In the genomic region with DNA sequence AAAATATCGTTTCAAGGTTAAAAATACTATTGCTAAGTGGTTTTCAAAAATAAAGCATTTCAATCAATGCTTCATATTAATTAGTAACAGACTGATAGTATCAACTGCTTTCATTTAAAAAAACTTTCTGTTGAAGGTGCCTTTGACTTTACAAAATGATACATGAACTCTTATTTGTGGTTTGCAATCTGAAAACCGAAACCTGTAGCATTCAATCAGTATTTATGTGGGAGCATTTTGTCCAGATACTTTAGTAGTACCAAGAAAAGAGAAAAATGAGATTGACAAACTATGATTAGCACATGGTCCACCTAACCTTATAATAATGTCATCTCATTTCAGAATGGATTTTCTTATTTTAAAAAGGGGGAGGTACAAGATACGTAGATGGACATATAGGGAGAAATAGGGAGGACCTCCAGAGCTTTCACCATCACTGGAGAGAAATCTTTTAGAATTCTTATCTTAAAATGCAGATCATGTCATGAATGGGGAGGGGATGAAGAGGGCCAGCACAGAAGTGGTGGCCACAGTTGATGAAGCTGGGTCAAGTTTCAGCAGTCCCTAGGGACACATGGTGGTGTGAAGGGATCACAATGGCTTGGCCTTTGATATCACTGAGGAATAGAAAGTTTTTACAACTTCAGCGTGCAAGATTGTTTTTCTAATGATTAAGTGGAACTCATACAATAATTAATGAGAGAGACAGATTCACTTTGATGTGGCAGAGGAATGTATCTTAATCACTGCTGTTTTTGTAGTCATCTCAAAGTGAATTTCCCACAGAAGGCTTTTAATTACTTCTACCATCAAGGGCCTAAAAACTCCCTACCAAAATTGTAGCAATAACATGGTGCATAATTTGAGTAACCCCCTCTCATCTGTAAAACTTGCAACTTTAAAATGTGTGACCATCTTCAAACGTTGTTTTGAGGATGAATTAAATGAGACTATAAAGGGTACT, we compare ENCODE assay signal across 28 cellular contexts.
"Had no signal": no experiment of that assay in that cellular context is flagged by ENCODE, and none has a peak within 500 bp of the region (broad histone marks: within the 10 kb centered on the region; RNA-seq: fewer than 3 reads in every experiment).

No MANE protein-coding gene starts in this region.

- H3K9me3 ChIP-seq: SJSA1 had no signal

- ATAC-seq: activated CD8-positive, alpha-beta memory T cell treated with anti-CD3 and anti-CD28 coated beads, Interleukin-2, amount 10 ng/mL, durations not matched to agents 7 days and 5 days; activated T-cell treated with anti-CD3 and anti-CD28 coated beads, Interleukin-2, amount 50 U/mL, for 4 hours; activated T-helper 17 cell treated with anti-CD3 and anti-CD28 coated beads, Interleukin-2, amount 50 U/mL, for 72 hours; T-helper 17 cell; WTC11 had no signal

- H3K4me3 ChIP-seq: SJSA1 had no signal

- H3K27me3 ChIP-seq: SJSA1 had no signal

- H3K27ac ChIP-seq: SJSA1 had no signal

- DNase-seq: activated CD4-positive, alpha-beta T cell treated with anti-CD3 and anti-CD28 coated beads for 1 hour; activated CD4-positive, alpha-beta T cell treated with anti-CD3 and anti-CD28 coated beads, Interleukin-2, amount 10 ng/mL, durations not matched to agents 24 days and 14 days; activated CD4-positive, alpha-beta T cell treated with anti-CD3 and anti-CD28 coated beads, Interleukin-2, amount 50 U/mL, for 48 hours; activated CD8-positive, alpha-beta memory T cell treated with anti-CD3 and anti-CD28 coated beads, Interleukin-2, amount 10 ng/mL, durations not matched to agents 7 days and 5 days; activated gamma-delta T cell treated with Interleukin-2 at 50 U/mL for 16 hours; activated naive CD4-positive, alpha-beta T cell treated with anti-CD3 and anti-CD28 coated beads, Interleukin-2, amount 10 ng/mL, durations not matched to agents 7 days and 5 days; activated naive CD8-positive, alpha-beta T cell treated with anti-CD3 and anti-CD28 coated beads for 36 hours; activated T-cell treated with anti-CD3 and anti-CD28 coated beads, Interleukin-2, amount 50 U/mL, for 4 hours; cerebellar nuclear complex; Kasumi-1; NCI-H1048; NCI-H146; NCI-H187 treated with DMSO at 0.1 percent for 48 hours; NCI-H2081 treated with DMSO at 0.1 percent for 48 hours; NCI-H2171; NCI-H2227 treated with DMSO at 0.1 percent for 48 hours; NCI-H446 treated with DMSO at 0.1 percent for 48 hours; NCI-H526; NCI-H774; OCI-M1; SHP77; T-helper 17 cell; T-helper 9 cell had no signal

- H3K4me1 ChIP-seq: SJSA1 had no signal

- FAIRE-seq: colon, RCC 7860 had no signal

- H3K36me3 ChIP-seq: SJSA1 had no signal
